11 cellular contexts compared by ENCODE assay signal in the genomic region with DNA sequence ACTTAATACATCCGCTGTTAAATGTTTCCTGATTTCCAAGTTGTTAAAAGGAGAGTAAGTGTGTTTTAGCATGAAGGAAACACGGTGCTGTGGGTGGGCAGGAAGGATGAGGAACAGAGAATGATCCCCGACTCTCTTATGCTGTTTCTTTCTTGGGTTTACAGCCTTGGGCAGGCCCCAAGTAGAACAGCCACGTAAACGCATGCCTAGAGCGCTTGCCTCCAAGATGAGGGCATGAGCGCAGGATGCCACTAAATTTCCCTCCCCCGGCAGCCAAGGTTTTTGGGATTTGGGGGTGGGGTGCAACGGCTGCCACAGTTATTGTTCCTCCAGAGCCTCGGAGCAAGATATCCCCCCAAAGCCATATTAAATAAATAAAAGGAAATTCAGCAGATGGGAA. TPM values are rescaled to one million over a fixed set of nuclear protein-coding genes. Genes with fewer than 3 reads are reported as not detected.
DNase-seq lines count a peak whose midpoint lies in the region; ATAC-seq, FAIRE-seq and TF ChIP-seq lines count a peak whose summit lies in the region.
"Had no signal": no experiment of that assay in that cellular context is flagged by ENCODE, and none has a peak within 500 bp of the region (broad histone marks: within the 10 kb centered on the region; RNA-seq: fewer than 3 reads in every experiment).

No MANE protein-coding gene starts in this region.

- TF ChIP-seq CTCF in CD14-positive monocyte (IDR thresholded peaks at IDR 0.05) (no peak), IMR-90 (conservative IDR thresholded peaks at IDR 0.05; ENCODE audit: low read depth, low read length) (no peak), H1 (IDR thresholded peaks at IDR 0.05; ENCODE audit: control extremely low read depth in 1 of 3, insufficient read depth in 1 of 3, low read depth in 1 of 3, low read length in 3 of 3) (no peak), neutrophil (IDR thresholded peaks at IDR 0.05) (no peak)

- H3K36me3 Mint-ChIP-seq in CD14-positive monocyte: peaks cover 3% of the 10 kb centered on the region in 2 donors

- H3K27ac ChIP-seq in IMR-90 (ENCODE audit: insufficient read depth, low read length): no peak overlapping the region
- no peak overlapping the region for H3K27ac ChIP-seq in H1 (ENCODE audit: low read depth, low read length)
- H3K27ac ChIP-seq in neutrophil: no peak overlapping the region

- H2BK5ac ChIP-seq in IMR-90 (ENCODE audit: low read depth, low read length, poor library complexity, severe bottlenecking): no peak overlapping the region
- no peak overlapping the region for H2BK5ac ChIP-seq in H1 (ENCODE audit: low read depth, low read length)

- H3K4me1 Mint-ChIP-seq in CD14-positive monocyte: peaks cover 23% of the 10 kb centered on the region

- dilution Hi-C loops in IMR-90 (cut with HindIII; ENCODE audit: low sequenced_read_pairs, unreplicated experiment): no loop called here

- no peak overlapping the region for H3K9ac ChIP-seq in IMR-90 (ENCODE audit: low read depth, low read length)
- H3K9ac ChIP-seq in H1 (replicated peaks in 1 of 4; ENCODE audit: extremely low read depth in 1 of 4, low read depth in 3 of 4, low read length in 3 of 4): no peak overlapping the region

- H3K4ac ChIP-seq in IMR-90 (ENCODE audit: low read depth, low read length) (no peak overlapping the region), H1 (replicated peaks; ENCODE audit: insufficient read length, low read depth, low read length) (no peak overlapping the region)

- H3K18ac ChIP-seq in IMR-90 (ENCODE audit: low read depth, low read length) (no peak overlapping the region), H1 (ENCODE audit: extremely low read depth, low read length) (no peak overlapping the region)

- peak overlapping the region in 1 of 7 donors; percentile 46 for H3K27ac Mint-ChIP-seq in CD14-positive monocyte

- intact Hi-C loops in CD14-positive monocyte (cut with micrococcal nuclease): no loop called here
- intact Hi-C loops in IMR-90 (cut with micrococcal nuclease): no loop called here

- no peak overlapping the region for H2BK15ac ChIP-seq in IMR-90 (ENCODE audit: low read depth, low read length)
- H2BK15ac ChIP-seq in H1 (ENCODE audit: low read length): no peak overlapping the region

- no peaks in the 10 kb centered on the region for H3K9me3 ChIP-seq in IMR-90 (ENCODE audit: control insufficient read depth, insufficient read depth, low read length)
- no peaks in the 10 kb centered on the region for H3K9me3 ChIP-seq in H1 (ENCODE audit: insufficient read depth in 2 of 2, low read depth in 1 of 2, low read length in 1 of 2)
- H3K9me3 ChIP-seq in neutrophil: no peaks in the 10 kb centered on the region

- no peaks in the 10 kb centered on the region for H3K79me2 ChIP-seq in H1 (ENCODE audit: control insufficient read depth in 1 of 2, insufficient read depth in 2 of 2, low read length in 2 of 2)

- TF ChIP-seq RAD21 in IMR-90 (IDR thresholded peaks at IDR 0.05; ENCODE audit: low read length) (no peak), H1 (IDR thresholded peaks at IDR 0.05 in 1 of 2, conservative IDR thresholded peaks at IDR 0.05 in 1 of 2; ENCODE audit: low read depth in 2 of 2, low read length in 2 of 2) (no peak)

- H2BK12ac ChIP-seq in H1 (ENCODE audit: low read depth, low read length): no peak overlapping the region

- H4K20me1 ChIP-seq in IMR-90 (ENCODE audit: insufficient read depth, low read length): no peaks in the 10 kb centered on the region
- no peaks in the 10 kb centered on the region for H4K20me1 ChIP-seq in H1 (replicated peaks in 1 of 2; ENCODE audit: control insufficient read depth in 1 of 2, insufficient read depth in 2 of 2, low read length in 2 of 2)

- 10% methylated on average over 2 of the region's 10 CpGs; no CpG with 5 or more reads in 1 of the 2 experiments for WGBS in IMR-90 (ENCODE audit: extremely low coverage in 2 of 2, insufficient read length in 1 of 2), 2 experiments
- 44% methylated on average over 10 of the region's 10 CpGs; no CpG with 5 or more reads in 1 of the 2 experiments for whole genome bisulfite sequencing in H1 (ENCODE audit: extremely low coverage in 1 of 2, insufficient coverage in 1 of 2, insufficient read length in 1 of 2, insufficient replicate concordance in 2 of 2, low coverage in 1 of 2, low lambda C conversion rate in 2 of 2, missing lambda C conversion rate in 1 of 2), 2 experiments

- TF ChIP-seq EP300 in H1 (IDR thresholded peaks at IDR 0.05; ENCODE audit: borderline replicate concordance in 1 of 2, low read depth in 2 of 2, low read length in 2 of 2): no peak

- peaks cover 15 to 30% (median 20%) of the 10 kb centered on the region in 3 donors for H3K27me3 Mint-ChIP-seq in CD14-positive monocyte (ENCODE audit: low read depth in 3 of 3)

- POLR2A ChIA-PET in IMR-90 (lab: Charles Lee; ENCODE audit: unreplicated experiment): no interaction called here
- POLR2A ChIA-PET in H1 (lab: Charles Lee; ENCODE audit: partially characterized antibody): interaction anchor here (1.0 to 5.0 kb wide), 6 partner anchors 10 to 237 kb away, joined by 3 to 36 read pairs (median 4); a partner anchor contains a TSS

- H2AK5ac ChIP-seq in IMR-90 (ENCODE audit: low read depth, low read length): no peak overlapping the region
- H2AK5ac ChIP-seq in H1 (ENCODE audit: low read depth, low read length): no peak overlapping the region

- H3K27me3 ChIP-seq in IMR-90 (ENCODE audit: control insufficient read depth, insufficient read depth, low read length) (peaks cover 45% of the 10 kb centered on the region), H1 (replicated peaks in 1 of 4; ENCODE audit: control insufficient read depth in 3 of 4, extremely low read depth in 1 of 4, insufficient read depth in 3 of 4, low read length in 3 of 4) (peaks cover 3 to 17% (median 7%) of the 10 kb centered on the region in 4 experiments), neutrophil (peaks cover 51% of the 10 kb centered on the region)

- H3K4me3 ChIP-seq in IMR-90 (ENCODE audit: insufficient read depth, low read depth, low read length) (no peak overlapping the region), H1 (ENCODE audit: extremely low read depth in 1 of 4, insufficient read depth in 2 of 4, low read depth in 3 of 4, low read length in 4 of 4) (peak overlapping the region; percentile 5 to 64 (median 47); a peak in 5 of 8 replicates), neutrophil (ENCODE audit: low read depth in 1 of 2, low read length in 1 of 2) (peak overlapping the region; percentile 48 to 59)

- no peak overlapping the region for H3K23ac ChIP-seq in IMR-90 (ENCODE audit: low read depth, low read length)
- no peak overlapping the region for H3K23ac ChIP-seq in H1 (ENCODE audit: insufficient read length)

- H4K5ac ChIP-seq in IMR-90 (ENCODE audit: low read depth, low read length) (no peak overlapping the region), H1 (ENCODE audit: insufficient read length, low read depth, low read length) (no peak overlapping the region)

- H3K4me1 ChIP-seq in IMR-90 (ENCODE audit: control insufficient read depth, insufficient read depth, low read length): peaks cover 1% of the 10 kb centered on the region; the same call in 1 of the 2 replicates
- H3K4me1 ChIP-seq in H1 (replicated peaks in 1 of 4; ENCODE audit: control insufficient read depth in 3 of 4, insufficient read depth in 4 of 4, low read length in 3 of 4): peaks cover 4 to 10% (median 6%) of the 10 kb centered on the region in 4 experiments; a peak in 6 of 7 replicates
- H3K4me1 ChIP-seq in neutrophil (ENCODE audit: control insufficient read depth in 1 of 2, insufficient read depth in 1 of 2, low read depth in 1 of 2, low read length in 1 of 2): peaks cover 11 to 15% of the 10 kb centered on the region in 2 experiments

- DNase-seq in CD14-positive monocyte (ENCODE audit: low spot score) (no peak), IMR-90 (no peak), H1 (ENCODE audit: low read depth in 1 of 2, low spot score in 2 of 2) (no peak), NCI-H1694 treated with DMSO at 0.1 percent for 48 hours (lab: John Stamatoyannopoulos, UW) (no peak), dedifferentiated amniotic fluid mesenchymal stem cell (ENCODE audit: extremely low spot score) (no peak), DMS114 treated with DMSO at 0.1 percent for 48 hours (lab: John Stamatoyannopoulos, UW; ENCODE audit: unreplicated experiment) (no peak)
- DNase-seq: activated CD4-positive, alpha-beta T cell treated with anti-CD3 and anti-CD28 coated beads for 1 hour; NCI-H226 had no signal

- H3K4me2 ChIP-seq in IMR-90 (ENCODE audit: low read depth, low read length): no peak overlapping the region; the same call in 1 of the 2 replicates
- peak overlapping the region; percentile 70 to 72 for H3K4me2 ChIP-seq in H1 (ENCODE audit: insufficient read depth in 1 of 2, low read depth in 2 of 2, low read length in 2 of 2)

- FAIRE-seq in H1 (lab: Jason Lieb, UNC): peak; percentile 42

- H3K14ac ChIP-seq in IMR-90 (replicated peaks; ENCODE audit: low read depth, low read length) (no peak overlapping the region), H1 (ENCODE audit: insufficient read length) (no peak overlapping the region)

- CTCF ChIA-PET in IMR-90 (lab: Yijun Ruan, JAX) (no interaction called here), H1 (lab: Charles Lee; ENCODE audit: partially characterized antibody) (interaction anchor here (0.8 to 5.4 kb wide), 9 partner anchors 23 to 222 kb away, joined by 4 to 58 read pairs (median 7); a partner anchor contains a TSS)

- no peak overlapping the region for H2AFZ ChIP-seq in IMR-90 (replicated peaks; ENCODE audit: low read length, poor library complexity)
- H2AFZ ChIP-seq in H1 (ENCODE audit: low read length): peak overlapping the region; percentile 78

- H3K9me3 Mint-ChIP-seq in CD14-positive monocyte: peaks cover 0 to 4% (median 0%) of the 10 kb centered on the region in 7 donors

- no peak overlapping the region for H2BK120ac ChIP-seq in IMR-90 (ENCODE audit: low read depth, low read length)
- H2BK120ac ChIP-seq in H1 (replicated peaks; ENCODE audit: low read depth, low read length): no peak overlapping the region

- H3K4me3 Mint-ChIP-seq in CD14-positive monocyte: peak overlapping the region; percentile 63 to 83

- no peaks in the 10 kb centered on the region; the same call in 1 of the 2 replicates for H3K9me1 ChIP-seq in IMR-90 (ENCODE audit: insufficient read depth, low read length)

- H2AK9ac ChIP-seq in IMR-90 (replicated peaks; ENCODE audit: low read depth, low read length, poor library complexity): no peak overlapping the region

- H4K91ac ChIP-seq in IMR-90 (ENCODE audit: insufficient read depth, low read depth, low read length) (no peak overlapping the region), H1 (replicated peaks; ENCODE audit: insufficient read length, low read length) (no peak overlapping the region)

- H3K23me2 ChIP-seq in H1 (ENCODE audit: low read depth, low read length): peaks cover 3% of the 10 kb centered on the region; the same call in 1 of the 2 replicates

- no peak for TF ChIP-seq POLR2A in IMR-90 (IDR thresholded peaks at IDR 0.05; ENCODE audit: low read depth, low read length)
- TF ChIP-seq POLR2A in H1 (IDR thresholded peaks at IDR 0.05; ENCODE audit: control extremely low read depth in 1 of 2, low read depth in 2 of 2, low read length in 2 of 2): no peak

- H2BK20ac ChIP-seq in IMR-90 (ENCODE audit: low read depth, low read length) (no peak overlapping the region), H1 (ENCODE audit: low read length) (no peak overlapping the region)

- in situ Hi-C loops in IMR-90 (cut with MboI; ENCODE audit: low sequenced_read_pairs): no loop called here

- H3K56ac ChIP-seq in IMR-90 (ENCODE audit: extremely low read depth, insufficient read depth, low read length) (no peak overlapping the region), H1 (replicated peaks; ENCODE audit: insufficient read length, low read depth, low read length) (no peak overlapping the region)

- H4K8ac ChIP-seq in IMR-90 (ENCODE audit: low read depth in 2 of 2, low read length in 2 of 2): no peak overlapping the region
- H4K8ac ChIP-seq in H1 (ENCODE audit: extremely low read depth, insufficient read depth, low read length): no peak overlapping the region

- H3K36me3 ChIP-seq in IMR-90 (ENCODE audit: control insufficient read depth, insufficient read depth, low read length) (no peaks in the 10 kb centered on the region), H1 (ENCODE audit: control insufficient read depth in 2 of 4, insufficient read depth in 4 of 4, low read length in 3 of 4) (no peaks in the 10 kb centered on the region), neutrophil (no peaks in the 10 kb centered on the region)

- BruUV-seq in IMR-90 (replicated peaks; lab: Mats Ljungman, UMichigan): no TSS peak

- ATAC-seq in IMR-90 (ENCODE audit: low read depth) (peak; percentile 13; the same call in 1 of the 2 replicates), GM21737 (IDR thresholded peaks at IDR 0.05; ENCODE audit: unreplicated experiment) (no peak)

- H3K79me1 ChIP-seq in IMR-90 (ENCODE audit: low read depth in 1 of 2, low read length in 2 of 2): no peaks in the 10 kb centered on the region
- no peaks in the 10 kb centered on the region for H3K79me1 ChIP-seq in H1 (ENCODE audit: low read depth, low read length)

RNA-seq across cellular contexts. Expression of a gene that starts 10.1 kb away (rescaled TPM):
- polyA plus RNA-seq in CD14-positive monocyte (10 to 100 TPM; 47.3 to 49.6 TPM), IMR-90 (2012; rRNA removed) (66.1 and 73.3 TPM in 2 replicates), H1 (2011; rRNA removed) (114 and 132 TPM in 2 replicates)
- total RNA-seq in IMR-90 (2012; rRNA removed): 26.1 and 28.0 TPM in 2 replicates
- polyA plus RNA-seq in IMR-90 (2012; cell fraction: cytosol; rRNA removed): 39.9 and 41.3 TPM in 2 replicates
- polyA plus RNA-seq in IMR-90 (2012; cell fraction: nucleus; rRNA removed; ENCODE audit: low replicate concordance): 169 and 191 TPM in 2 replicates
- 59.6 and 61.4 TPM in 2 replicates for total RNA-seq in H1 (2021; fragmentation: NEBNext Ultra II Directional; extraction: Animal tissue kit (Norgen Biotek cat#: 25700))
- polyA plus RNA-seq in H1 (2011; cell fraction: cytosol; rRNA removed): 98.7 TPM
- polyA plus RNA-seq in H1 (2011; cell fraction: nucleus; rRNA removed): 310 TPM
- 71.4 to 88.2 TPM (median 72.4 TPM) in 4 replicates for polyA plus RNA-seq in H1 (2012, experiment 1 of 2)
- polyA plus RNA-seq in H1 (2012, experiment 2 of 2): 49.9 TPM
- polyA plus RNA-seq in H1 (2013, experiment 1 of 2): 46.8 TPM
- 41.4 TPM for polyA plus RNA-seq in H1 (2013, experiment 2 of 2)
- 84.7 and 92.9 TPM in 2 replicates for polyA minus RNA-seq in H1 (2011; rRNA and poly(A)+ RNA removed)
- 35.0 TPM for polyA minus RNA-seq in H1 (2011; cell fraction: cytosol; rRNA and poly(A)+ RNA removed)
- 93.7 TPM for polyA minus RNA-seq in H1 (2011; cell fraction: nucleus; rRNA and poly(A)+ RNA removed)

RNA-seq across cellular contexts. Expression of a gene that starts 35.4 kb away (rescaled TPM):
- polyA plus RNA-seq in CD14-positive monocyte (not detected), IMR-90 (2012; rRNA removed) (0.74 and 0.82 TPM in 2 replicates), H1 (2011; rRNA removed) (102 and 120 TPM in 2 replicates)
- 0.83 and 0.90 TPM in 2 replicates for total RNA-seq in IMR-90 (2012; rRNA removed)
- 0.26 and 0.82 TPM in 2 replicates for polyA plus RNA-seq in IMR-90 (2012; cell fraction: cytosol; rRNA removed)
- polyA plus RNA-seq in IMR-90 (2012; cell fraction: nucleus; rRNA removed; ENCODE audit: low replicate concordance): 0.44 and 0.89 TPM in 2 replicates
- total RNA-seq in H1 (2021; fragmentation: NEBNext Ultra II Directional; extraction: Animal tissue kit (Norgen Biotek cat#: 25700)): 101 and 106 TPM in 2 replicates
- 88.6 TPM for polyA plus RNA-seq in H1 (2011; cell fraction: cytosol; rRNA removed)
- polyA plus RNA-seq in H1 (2011; cell fraction: nucleus; rRNA removed): 154 TPM
- 74.4 to 110 TPM (median 100 TPM) in 4 replicates for polyA plus RNA-seq in H1 (2012, experiment 1 of 2)
- 97.8 TPM for polyA plus RNA-seq in H1 (2012, experiment 2 of 2)
- 130 TPM for polyA plus RNA-seq in H1 (2013, experiment 1 of 2)
- polyA plus RNA-seq in H1 (2013, experiment 2 of 2): 120 TPM
- 292 and 318 TPM in 2 replicates for polyA minus RNA-seq in H1 (2011; rRNA and poly(A)+ RNA removed)
- 143 TPM for polyA minus RNA-seq in H1 (2011; cell fraction: cytosol; rRNA and poly(A)+ RNA removed)
- polyA minus RNA-seq in H1 (2011; cell fraction: nucleus; rRNA and poly(A)+ RNA removed): 96.9 TPM

RNA-seq across cellular contexts. Expression of a gene that starts 44.4 kb away (rescaled TPM):
- polyA plus RNA-seq in CD14-positive monocyte (1 to 10 TPM in 1 of 2 donors, under 1 TPM in 1; 0.90 to 1.2 TPM), IMR-90 (2012; rRNA removed) (0.01 and 0.02 TPM in 2 replicates), H1 (2011; rRNA removed) (0.05 and 0.06 TPM in 2 replicates)
- total RNA-seq in IMR-90 (2012; rRNA removed): under 0.01 and 0.18 TPM in 2 replicates
- polyA plus RNA-seq in IMR-90 (2012; cell fraction: cytosol; rRNA removed): 0.01 TPM in 1 of 2 replicates, not detected in the other
- polyA plus RNA-seq in IMR-90 (2012; cell fraction: nucleus; rRNA removed; ENCODE audit: low replicate concordance): 0.02 TPM in 1 of 2 replicates, not detected in the other
- 0.17 and 0.21 TPM in 2 replicates for total RNA-seq in H1 (2021; fragmentation: NEBNext Ultra II Directional; extraction: Animal tissue kit (Norgen Biotek cat#: 25700))
- polyA plus RNA-seq in H1 (2011; cell fraction: cytosol; rRNA removed): 0.05 TPM
- polyA plus RNA-seq in H1 (2011; cell fraction: nucleus; rRNA removed): 0.26 TPM
- 0.31 to 0.47 TPM (median 0.35 TPM) in 4 replicates for polyA plus RNA-seq in H1 (2012, experiment 1 of 2)
- polyA plus RNA-seq in H1 (2012, experiment 2 of 2): 0.09 TPM
- polyA plus RNA-seq in H1 (2013, experiment 1 of 2): 0.14 TPM
- 0.26 TPM for polyA plus RNA-seq in H1 (2013, experiment 2 of 2)
- polyA minus RNA-seq in H1 (2011; rRNA and poly(A)+ RNA removed): 0.06 and 0.49 TPM in 2 replicates
- polyA minus RNA-seq in H1 (2011; cell fraction: cytosol; rRNA and poly(A)+ RNA removed): not detected
- 0.10 TPM for polyA minus RNA-seq in H1 (2011; cell fraction: nucleus; rRNA and poly(A)+ RNA removed)
- total RNA-seq: Daoy had no signal

RNA-seq across cellular contexts. Expression of a gene that starts 55.3 kb away (rescaled TPM):
- polyA plus RNA-seq in CD14-positive monocyte (10 to 100 TPM; 31.2 to 52.8 TPM), IMR-90 (2012; rRNA removed) (27.0 and 36.1 TPM in 2 replicates), H1 (2011; rRNA removed) (4.4 and 4.7 TPM in 2 replicates)
- 78.6 and 106 TPM in 2 replicates for total RNA-seq in IMR-90 (2012; rRNA removed)
- 11.7 and 16.9 TPM in 2 replicates for polyA plus RNA-seq in IMR-90 (2012; cell fraction: cytosol; rRNA removed)
- 5.1 and 20.8 TPM in 2 replicates for polyA plus RNA-seq in IMR-90 (2012; cell fraction: nucleus; rRNA removed; ENCODE audit: low replicate concordance)
- 19.6 and 20.2 TPM in 2 replicates for total RNA-seq in H1 (2021; fragmentation: NEBNext Ultra II Directional; extraction: Animal tissue kit (Norgen Biotek cat#: 25700))
- 8.1 TPM for polyA plus RNA-seq in H1 (2011; cell fraction: cytosol; rRNA removed)
- polyA plus RNA-seq in H1 (2011; cell fraction: nucleus; rRNA removed): 9.2 TPM
- polyA plus RNA-seq in H1 (2012, experiment 1 of 2): 10.2 to 20.8 TPM (median 13.4 TPM) in 4 replicates
- 2.8 TPM for polyA plus RNA-seq in H1 (2012, experiment 2 of 2)
- polyA plus RNA-seq in H1 (2013, experiment 1 of 2): 9.4 TPM
- 9.6 TPM for polyA plus RNA-seq in H1 (2013, experiment 2 of 2)
- 17.2 and 19.1 TPM in 2 replicates for polyA minus RNA-seq in H1 (2011; rRNA and poly(A)+ RNA removed)
- 10.4 TPM for polyA minus RNA-seq in H1 (2011; cell fraction: cytosol; rRNA and poly(A)+ RNA removed)
- polyA minus RNA-seq in H1 (2011; cell fraction: nucleus; rRNA and poly(A)+ RNA removed): 12.9 TPM

Comparison
In these comparisons a context has a peak if more than half of its experiments do, and no peak if none do; other contexts are left out.
1. RNA of a gene that starts 35.4 kb away (polyA plus RNA-seq): 74.4 to 154 TPM in H1; 0.26 to 0.89 TPM in IMR-90 and not detected in CD14-positive monocyte; every median in the first group is over 10 times any median in the second.